ENCODE assay signal across 13 cellular contexts in the genomic region with DNA sequence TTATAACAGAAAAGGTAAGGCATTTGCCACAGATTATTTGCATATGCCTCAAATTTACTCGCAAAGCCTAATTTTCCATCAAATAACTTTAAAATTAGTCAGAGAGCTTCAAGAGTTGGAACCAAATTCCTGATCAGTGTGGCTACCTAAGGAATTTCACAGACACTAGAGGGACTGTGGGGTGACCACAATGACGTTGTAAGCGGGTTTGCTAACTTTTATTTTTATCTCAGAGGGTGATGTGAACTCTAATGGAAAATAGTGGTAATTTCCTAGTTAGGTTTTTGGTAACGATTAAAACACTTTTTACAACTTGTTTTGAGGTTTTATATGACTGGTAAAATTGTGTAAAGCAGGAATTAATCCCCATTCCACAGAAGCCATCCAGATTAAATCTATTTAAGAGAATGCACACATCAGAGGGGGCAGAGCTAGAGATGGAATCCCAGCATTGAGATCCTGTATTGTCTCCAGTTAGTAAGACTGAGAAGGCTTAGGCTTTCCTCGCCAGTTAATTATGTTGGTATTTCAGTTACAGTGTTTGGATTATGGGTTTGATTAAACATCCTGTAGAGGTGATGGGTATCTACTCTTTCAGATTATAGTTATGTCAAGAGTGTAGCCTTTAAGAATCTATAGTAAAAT.
DNase-seq lines count a peak whose midpoint lies in the region; ATAC-seq and TF ChIP-seq lines count a peak whose summit lies in the region.
"Had no signal": no experiment of that assay in that cellular context is flagged by ENCODE, and none has a peak within 500 bp of the region (broad histone marks: within the 10 kb centered on the region; RNA-seq: fewer than 3 reads in every experiment).

No MANE protein-coding gene starts in this region.

- H2BK5ac ChIP-seq in mesenchymal stem cell (ENCODE audit: low read depth, low read length, poor library complexity, severe bottlenecking): no peak overlapping the region

- no peak overlapping the region for H3K23ac ChIP-seq in mesenchymal stem cell (ENCODE audit: low read length in 2 of 2)

- H4K91ac ChIP-seq in mesenchymal stem cell (ENCODE audit: low read length): no peak overlapping the region

- no peaks in the 10 kb centered on the region for H3K79me1 ChIP-seq in mesenchymal stem cell (replicated peaks; ENCODE audit: low read length, poor library complexity, severe bottlenecking)

- no peak overlapping the region for H2BK15ac ChIP-seq in mesenchymal stem cell (ENCODE audit: low read depth, poor library complexity, severe bottlenecking)

- TF ChIP-seq POLR2A in right lobe of liver (IDR thresholded peaks at IDR 0.05): no peak

- H2AK5ac ChIP-seq in mesenchymal stem cell (ENCODE audit: low read length, severe bottlenecking): no peak overlapping the region

- H3K4me2 ChIP-seq in mesenchymal stem cell (ENCODE audit: low read length, poor library complexity, severe bottlenecking): no peak overlapping the region

- H3K9me3 ChIP-seq in mesenchymal stem cell (ENCODE audit: control insufficient read depth, low read length): no peaks in the 10 kb centered on the region
- H3K9me3 ChIP-seq in right lobe of liver: no peaks in the 10 kb centered on the region

- H3K14ac ChIP-seq in mesenchymal stem cell (ENCODE audit: low read length in 2 of 2): no peak overlapping the region

- H3K4me1 ChIP-seq in mesenchymal stem cell (ENCODE audit: control insufficient read depth, insufficient read depth, low read depth, low read length): no peaks in the 10 kb centered on the region
- no peaks in the 10 kb centered on the region for H3K4me1 ChIP-seq in right lobe of liver

- no peak overlapping the region for H3K18ac ChIP-seq in mesenchymal stem cell (ENCODE audit: low read depth in 1 of 2, low read length in 2 of 2)

- no peak overlapping the region for H2AFZ ChIP-seq in mesenchymal stem cell (ENCODE audit: low read depth, low read length)

- H3K36me3 ChIP-seq in mesenchymal stem cell (ENCODE audit: control insufficient read depth in 1 of 2, insufficient read depth in 2 of 2, low read depth in 1 of 2, low read length in 2 of 2) (peaks cover 0 to 44% of the 10 kb centered on the region in 2 experiments), right lobe of liver (no peaks in the 10 kb centered on the region)

- peak; percentile 96 for DNase-seq in AG10803 (ENCODE audit: low read depth)
- DNase-seq in HCEC 1CT: peak; percentile 33
- peak; percentile 98 for DNase-seq in astrocyte of the cerebellum (ENCODE audit: low read depth)
- peak; percentile 94 for DNase-seq in mesenchymal stem cell
- no peak for DNase-seq in DMS53 (lab: John Stamatoyannopoulos, UW)
- DNase-seq in NOMO-1 treated with DMSO at 0.1 percent for 48 hours (lab: John Stamatoyannopoulos, UW; ENCODE audit: unreplicated experiment): no peak
- DNase-seq in right lobe of liver: no peak
- DNase-seq in activated CD4-positive, CD25-positive, alpha-beta regulatory T cell treated with anti-CD3 and anti-CD28 coated beads, Interleukin-2, amount 50 U/mL, for 72 hours: no peak
- DNase-seq: aorta; CD8-positive, alpha-beta memory T cell; endodermal cell; NCI-H226 had no signal

- H3K27me3 ChIP-seq in mesenchymal stem cell (ENCODE audit: control insufficient read depth in 1 of 2, insufficient read depth in 1 of 2, low read length in 2 of 2) (no peaks in the 10 kb centered on the region), right lobe of liver (no peaks in the 10 kb centered on the region)

- H3K27ac ChIP-seq in mesenchymal stem cell (ENCODE audit: low read length, poor library complexity, severe bottlenecking) (peak overlapping the region; percentile 30), right lobe of liver (no peak overlapping the region)
- H3K27ac ChIP-seq: RWPE1 had no signal

- H3K4ac ChIP-seq in mesenchymal stem cell (ENCODE audit: low read depth in 1 of 2, low read length in 2 of 2): no peak overlapping the region

- no peak overlapping the region for H2BK12ac ChIP-seq in mesenchymal stem cell (ENCODE audit: low read length in 2 of 2)

- no peak overlapping the region for H2BK120ac ChIP-seq in mesenchymal stem cell (ENCODE audit: low read depth, low read length)

- intact Hi-C loops in right lobe of liver (cut with DNase I): no loop called here

- TF ChIP-seq CTCF in AG10803 (conservative IDR thresholded peaks at IDR 0.05; ENCODE audit: low read length) (no peak), astrocyte of the cerebellum (IDR thresholded peaks at IDR 0.05; ENCODE audit: low read depth, low read length, missing control alignments) (no peak), right lobe of liver (IDR thresholded peaks at IDR 0.05) (no peak)

- no peak overlapping the region for H4K8ac ChIP-seq in mesenchymal stem cell (ENCODE audit: low read length)

- no peak overlapping the region for H3K9ac ChIP-seq in mesenchymal stem cell (ENCODE audit: low read length)

- in situ Hi-C loops in astrocyte of the cerebellum (cut with HindIII; ENCODE audit: low sequenced_read_pairs): no loop called here

- no peak for ATAC-seq in right lobe of liver

- H3K4me3 ChIP-seq in AG10803 (ENCODE audit: low read length): no peak overlapping the region
- H3K4me3 ChIP-seq in astrocyte of the cerebellum (ENCODE audit: low read depth, low read length): no peak overlapping the region
- no peak overlapping the region for H3K4me3 ChIP-seq in mesenchymal stem cell (ENCODE audit: insufficient read depth in 1 of 2, low read depth in 1 of 2, low read length in 2 of 2)
- H3K4me3 ChIP-seq in right lobe of liver: no peak overlapping the region

- WGBS in mesenchymal stem cell: 21% methylated on average over 4 of the region's 5 CpGs
- WGBS in right lobe of liver (ENCODE audit: insufficient coverage, low coverage, low lambda C conversion rate, missing lambda C conversion rate): 85% methylated on average over 5 of the region's 5 CpGs

Comparison
In these comparisons a context has a peak if more than half of its experiments do, and no peak if none do; other contexts are left out.
1. DNase-seq: peak in AG10803 (single experiment), HCEC 1CT (single experiment), astrocyte of the cerebellum (single experiment) and mesenchymal stem cell (single experiment); none in DMS53 (single experiment), NOMO-1 treated with DMSO at 0.1 percent for 48 hours (single experiment), right lobe of liver (0 of 3) and activated CD4-positive, CD25-positive, alpha-beta regulatory T cell treated with anti-CD3 and anti-CD28 coated beads, Interleukin-2, amount 50 U/mL, for 72 hours (single experiment).